In the genomic region with DNA sequence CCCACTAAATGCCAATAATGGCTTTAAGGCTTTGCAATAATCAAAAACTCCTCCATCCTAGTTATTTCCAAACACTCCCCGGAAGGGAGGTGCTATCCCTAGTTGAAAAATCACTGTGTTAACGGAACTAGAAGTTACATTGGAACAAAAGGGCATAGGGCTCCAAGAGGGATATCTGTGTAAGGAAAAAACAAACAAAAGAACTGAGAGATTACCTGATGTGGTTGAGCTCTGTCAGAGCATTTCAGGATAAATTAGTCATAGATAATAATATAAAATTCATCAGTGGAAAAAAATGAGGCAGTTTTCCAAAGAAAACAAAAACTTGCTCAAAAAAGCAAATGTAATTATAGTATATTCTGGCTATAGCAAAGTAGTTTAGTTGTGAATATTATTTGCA, we compare ENCODE assay signal across 25 cellular contexts. TPM values are rescaled to one million over a fixed set of nuclear protein-coding genes. Genes with fewer than 3 reads are reported as not detected.
A peak's percentile ranks its signal among the peaks of the same experiment; 100 is the strongest.
DNase-seq lines count a peak whose midpoint lies in the region; ATAC-seq, FAIRE-seq and TF ChIP-seq lines count a peak whose summit lies in the region.
"Had no signal": no experiment of that assay in that cellular context is flagged by ENCODE, and none has a peak within 500 bp of the region (broad histone marks: within the 10 kb centered on the region; RNA-seq: fewer than 3 reads in every experiment).

No MANE protein-coding gene starts in this region.

- peak overlapping the region; percentile 35 for H3K9ac ChIP-seq in endothelial cell of umbilical vein (replicated peaks; ENCODE audit: extremely low read depth, insufficient read depth, low read length)

- H3K4me1 Mint-ChIP-seq in nephron = peaks cover 8% of the 10 kb centered on the region
- H3K4me1 Mint-ChIP-seq: CD4-positive, alpha-beta memory T cell; immature natural killer cell; naive B cell had no signal

- H3K4me3 Mint-ChIP-seq in nephron = no peak overlapping the region
- H3K4me3 Mint-ChIP-seq: activated CD4-positive, alpha-beta memory T cell treated with anti-CD3 and anti-CD28 coated beads for 36 hours; CD4-positive, alpha-beta memory T cell; immature natural killer cell; naive B cell had no signal

- peak overlapping the region; percentile 52 for H3K27ac ChIP-seq in RWPE2 (ENCODE audit: poor library complexity, severe bottlenecking)
- H3K27ac ChIP-seq in endothelial cell of umbilical vein (ENCODE audit: insufficient read depth, low read depth, low read length) = peak overlapping the region; percentile 80
- H3K27ac ChIP-seq: brain microvascular endothelial cell, heart right ventricle, HL-60, thoracic aorta had no signal

- H3K9me3 Mint-ChIP-seq in nephron = no peaks in the 10 kb centered on the region
- H3K9me3 Mint-ChIP-seq: CD4-positive, alpha-beta memory T cell; immature natural killer cell had no signal

- H3K27ac Mint-ChIP-seq in nephron = peak overlapping the region in 2 of 3 experiments; percentile 9 to 46
- H3K27ac Mint-ChIP-seq: activated CD4-positive, alpha-beta memory T cell treated with anti-CD3 and anti-CD28 coated beads for 36 hours had no signal

- H3K4me2 ChIP-seq in endothelial cell of umbilical vein (ENCODE audit: insufficient read depth, low read length) = peak overlapping the region; percentile 78

- no peaks in the 10 kb centered on the region for H3K9me1 ChIP-seq in endothelial cell of umbilical vein (replicated peaks; ENCODE audit: control insufficient read depth, extremely low read depth, insufficient read depth, low read length)

- H3K36me3 ChIP-seq in RWPE2 (ENCODE audit: low read depth) (peaks cover 84% of the 10 kb centered on the region), endothelial cell of umbilical vein (ENCODE audit: control insufficient read depth in 2 of 2, extremely low read depth in 1 of 2, insufficient read depth in 2 of 2, low read length in 2 of 2) (peaks cover 3 to 17% of the 10 kb centered on the region in 2 experiments)

- H3K36me3 Mint-ChIP-seq in nephron (ENCODE audit: low read depth) = peaks cover 62% of the 10 kb centered on the region

- no TSS peak for BruUV-seq in endothelial cell of umbilical vein (replicated peaks; lab: Mats Ljungman, UMichigan)

- TF ChIP-seq CTCF in RWPE2 (IDR thresholded peaks at IDR 0.05; ENCODE audit: poor library complexity, severe bottlenecking) (no peak), endothelial cell of umbilical vein (IDR thresholded peaks at IDR 0.05; ENCODE audit: extremely low read depth in 1 of 2, insufficient read depth in 1 of 2, low read depth in 1 of 2, low read length in 2 of 2) (no peak), nephron (IDR thresholded peaks at IDR 0.05; ENCODE audit: unreplicated experiment in 3 of 3) (no peak)

- H3K9me3 ChIP-seq in RWPE2 (ENCODE audit: severe bottlenecking) (no peaks in the 10 kb centered on the region), endothelial cell of umbilical vein (replicated peaks; ENCODE audit: control insufficient read depth, insufficient read depth, low read length) (no peaks in the 10 kb centered on the region)
- H3K9me3 ChIP-seq: heart right ventricle, thoracic aorta had no signal

- DNase-seq in AG08396 (ENCODE audit: low spot score) (peak; percentile 11), RWPE2 (ENCODE audit: low spot score) (no peak), endothelial cell of umbilical vein (ENCODE audit: low read depth, low spot score) (peak; percentile 83), SIG-M5 treated with dmso at 0.1 percent for 504 hours (lab: John Stamatoyannopoulos, UW; ENCODE audit: unreplicated experiment) (no peak), SKM-1 (lab: John Stamatoyannopoulos, UW; ENCODE audit: unreplicated experiment) (no peak), RPMI8226 (no peak), GOT3 (lab: John Stamatoyannopoulos, UW) (no peak)
- DNase-seq: activated CD4-positive, alpha-beta memory T cell treated with anti-CD3 and anti-CD28 coated beads for 36 hours; activated naive CD4-positive, alpha-beta T cell treated with Interleukin-2 at 50 U/mL for 16 hours; activated T-cell treated with anti-CD3 and anti-CD28 coated beads, Interleukin-2, amount 50 U/mL, for 1 hour; brain microvascular endothelial cell; CD4-positive, alpha-beta memory T cell; DMS79; heart right ventricle; immature natural killer cell; naive B cell; NCI-H1048; NCI-H2029 treated with DMSO at 0.1 percent for 48 hours; NCI-H510A; stimulated activated CD4-positive, alpha-beta T cell treated with anti-CD3 and anti-CD28 coated beads, Interleukin-12 subunit alpha, Interleukin-12 subunit beta, amount 100 ng/mL, for 4 hours had no signal

- peak; percentile 99 for ATAC-seq in RWPE2 (ENCODE audit: low read depth)
- ATAC-seq: heart right ventricle, Right ventricle myocardium inferior had no signal

- no peaks in the 10 kb centered on the region for H4K20me1 ChIP-seq in endothelial cell of umbilical vein (replicated peaks; ENCODE audit: control insufficient read depth, extremely low read depth, insufficient read depth, low read length)

- dilution Hi-C loops in endothelial cell of umbilical vein (cut with MboI; ENCODE audit: extremely low pct_ligation_motif_present, low sequenced_read_pairs) = no loop called here

- no peaks in the 10 kb centered on the region for H3K79me2 ChIP-seq in endothelial cell of umbilical vein (ENCODE audit: control insufficient read depth, insufficient read depth, low read length)

- H3K4me3 ChIP-seq in RWPE2 (ENCODE audit: severe bottlenecking) (no peak overlapping the region), endothelial cell of umbilical vein (replicated peaks in 1 of 3; ENCODE audit: insufficient read depth in 1 of 3, low read depth in 1 of 3, low read length in 3 of 3) (no peak overlapping the region)
- H3K4me3 ChIP-seq: heart right ventricle, thoracic aorta had no signal

- POLR2A ChIA-PET in endothelial cell of umbilical vein (lab: Charles Lee) = interaction anchor here (1.8 kb wide), 1 partner anchor 11 kb away, joined by 4 read pairs; no protein-coding TSS in a partner anchor

- H3K4me1 ChIP-seq in RWPE2 (ENCODE audit: insufficient read depth, poor library complexity, severe bottlenecking) (peaks cover 19% of the 10 kb centered on the region), endothelial cell of umbilical vein (ENCODE audit: control insufficient read depth, extremely low read depth, insufficient read depth, low read length) (peaks cover 25% of the 10 kb centered on the region)

- H2AFZ ChIP-seq in endothelial cell of umbilical vein (ENCODE audit: low read depth, low read length) = no peak overlapping the region

- no peak for TF ChIP-seq POLR2A in endothelial cell of umbilical vein (IDR thresholded peaks at IDR 0.05; ENCODE audit: low read depth, low read length)

- H3K27me3 Mint-ChIP-seq in nephron (ENCODE audit: low read depth) = no peaks in the 10 kb centered on the region
- H3K27me3 Mint-ChIP-seq: activated CD4-positive, alpha-beta memory T cell treated with anti-CD3 and anti-CD28 coated beads for 36 hours; CD4-positive, alpha-beta memory T cell; naive B cell had no signal

- H3K27me3 ChIP-seq in RWPE2 (ENCODE audit: insufficient read depth, poor library complexity, severe bottlenecking) (no peaks in the 10 kb centered on the region), endothelial cell of umbilical vein (ENCODE audit: control insufficient read depth in 2 of 2, insufficient read depth in 2 of 2, low read length in 2 of 2) (no peaks in the 10 kb centered on the region)
- H3K27me3 ChIP-seq: brain microvascular endothelial cell, heart right ventricle had no signal

- intact Hi-C loops in endothelial cell of umbilical vein (cut with micrococcal nuclease) = loop anchor here (2.0 to 10.0 kb wide), 2 partner anchors 19 to 285 kb away; partner anchors contain the start of gene RIOX1

- peak; percentile 70 for FAIRE-seq in endothelial cell of umbilical vein (lab: Jason Lieb, UNC)
- FAIRE-seq: H54 had no signal

- CTCF ChIA-PET in endothelial cell of umbilical vein (lab: Charles Lee) = interaction anchor here (0.7 to 2.9 kb wide), 9 partner anchors 9 to 85 kb away, joined by 3 to 9 read pairs (median 6); no protein-coding TSS in a partner anchor

TF ChIP-seq in endothelial cell of umbilical vein, 7 proteins besides CTCF, POLR2A, EP300 and RAD21:
- TF ChIP-seq FOS (IDR thresholded peaks at IDR 0.05; ENCODE audit: borderline replicate concordance, insufficient read depth, low read length) (peak; percentile 59), JUN (IDR thresholded peaks at IDR 0.05; ENCODE audit: borderline replicate concordance, insufficient read depth, insufficient read length, low read depth) (peak; percentile 63), MYC (IDR thresholded peaks at IDR 0.05; ENCODE audit: low read depth, low read length) (no peak), EZH2 (IDR thresholded peaks at IDR 0.05; ENCODE audit: borderline replicate concordance, low read depth, low read length, severe bottlenecking) (no peak), POLR2AphosphoS5 (IDR thresholded peaks at IDR 0.05; ENCODE audit: insufficient read depth, low read depth, low read length) (peak; percentile 56), GATA2 (IDR thresholded peaks at IDR 0.05; ENCODE audit: insufficient read depth, insufficient read length, low read depth, low read length) (peak; percentile 84)
- TF ChIP-seq, protein P1, sequence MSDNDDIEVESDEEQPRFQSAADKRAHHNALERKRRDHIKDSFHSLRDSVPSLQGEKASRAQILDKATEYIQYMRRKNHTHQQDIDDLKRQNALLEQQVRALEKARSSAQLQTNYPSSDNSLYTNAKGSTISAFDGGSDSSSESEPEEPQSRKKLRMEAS (IDR thresholded peaks at IDR 0.05; ENCODE audit: insufficient read depth, insufficient read length) = no peak

RNA-seq across cellular contexts. Expression of gene PAPLN, which starts 27.4 kb away (rescaled TPM):
- total RNA-seq in endothelial cell of umbilical vein = 3.1 and 6.4 TPM in 2 replicates
- polyA plus RNA-seq in endothelial cell of umbilical vein = 5.5 and 6.0 TPM in 2 replicates
- polyA plus RNA-seq in endothelial cell of umbilical vein (2011; cell fraction: cytosol; rRNA removed) = 1.5 and 2.8 TPM in 2 replicates
- 23.3 and 32.9 TPM in 2 replicates for polyA plus RNA-seq in endothelial cell of umbilical vein (2011; cell fraction: nucleus; rRNA removed)
- 5.8 and 9.0 TPM in 2 replicates for polyA plus RNA-seq in endothelial cell of umbilical vein (2012)
- polyA minus RNA-seq in endothelial cell of umbilical vein = 4.1 and 9.1 TPM in 2 replicates
- polyA minus RNA-seq in endothelial cell of umbilical vein (2011; cell fraction: cytosol; rRNA and poly(A)+ RNA removed) = 0.82 TPM
- 6.4 and 10.1 TPM in 2 replicates for polyA minus RNA-seq in endothelial cell of umbilical vein (2011; cell fraction: nucleus; rRNA and poly(A)+ RNA removed)

Comparison
In these comparisons a context has a peak if more than half of its experiments do, and no peak if none do; other contexts are left out.
1. DNase-seq: peak in AG08396 (single experiment) and endothelial cell of umbilical vein (single experiment); none in RWPE2 (single experiment), SIG-M5 treated with dmso at 0.1 percent for 504 hours (single experiment), SKM-1 (single experiment), RPMI8226 (single experiment) and GOT3 (single experiment).